2 cellular contexts compared by ENCODE assay signal in the genomic region with DNA sequence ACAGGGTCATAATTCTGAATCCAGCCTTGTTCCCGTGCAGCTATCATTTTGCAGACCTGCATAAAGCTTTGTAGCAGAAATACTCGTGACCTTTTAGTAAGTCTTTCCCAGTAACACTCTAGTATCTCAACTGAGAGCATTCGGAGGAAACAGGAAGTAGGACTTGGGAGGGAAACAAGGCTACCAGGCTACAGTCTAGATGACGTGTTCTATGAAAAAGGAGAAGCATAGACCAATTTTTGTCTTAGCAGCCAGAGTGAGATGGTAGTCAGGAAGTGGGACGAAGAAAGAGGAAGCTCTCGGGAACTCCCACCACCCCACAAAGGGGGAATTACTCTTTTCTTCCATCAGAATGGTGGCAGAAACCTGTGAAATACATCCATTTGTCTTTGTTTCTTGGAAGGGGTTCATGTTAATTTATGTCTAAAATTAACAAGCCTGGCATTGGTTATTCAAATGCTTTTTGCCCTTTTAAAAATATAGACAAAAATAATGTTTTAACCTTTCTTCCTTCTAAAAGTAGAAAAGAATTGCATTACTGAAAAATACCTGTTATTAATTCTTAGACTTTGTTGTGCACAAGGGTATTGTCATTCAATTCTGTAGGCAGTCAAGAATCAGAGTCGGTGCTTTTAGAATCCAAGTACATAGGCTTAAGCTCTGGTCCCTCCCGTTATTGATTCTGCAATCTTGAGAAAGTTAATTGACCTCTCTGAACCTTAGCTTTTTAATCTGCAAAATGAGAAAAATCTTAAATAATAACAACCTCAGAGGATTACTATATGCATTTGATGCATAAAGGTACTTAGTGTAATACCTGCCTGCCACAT.
A peak's percentile ranks its signal among the peaks of the same experiment; 100 is the strongest.
TF ChIP-seq lines count a peak whose summit lies in the region.

No MANE protein-coding gene starts in this region.

TF ChIP-seq in GM12891, 5 proteins besides CTCF, POLR2A, EP300 and RAD21:
- TF ChIP-seq SPI1 (IDR thresholded peaks at IDR 0.05; ENCODE audit: low read depth, low read length) (peak; percentile 84), TAF1 (IDR thresholded peaks at IDR 0.05; ENCODE audit: low read depth, low read length) (no peak)
TF ChIP-seq in GM12891: peak in this region for 1.

TF ChIP-seq in endothelial cell of umbilical vein, 7 proteins besides CTCF, POLR2A, EP300 and RAD21:
- TF ChIP-seq JUN (IDR thresholded peaks at IDR 0.05; ENCODE audit: borderline replicate concordance, insufficient read depth, insufficient read length, low read depth) (no peak), MYC (IDR thresholded peaks at IDR 0.05; ENCODE audit: low read depth, low read length) (no peak), EZH2 (IDR thresholded peaks at IDR 0.05; ENCODE audit: borderline replicate concordance, low read depth, low read length, severe bottlenecking) (no peak), FOS (IDR thresholded peaks at IDR 0.05; ENCODE audit: borderline replicate concordance, insufficient read depth, low read length) (peak; percentile 8), GATA2 (IDR thresholded peaks at IDR 0.05; ENCODE audit: insufficient read depth, insufficient read length, low read depth, low read length) (no peak)
- TF ChIP-seq, protein P1, sequence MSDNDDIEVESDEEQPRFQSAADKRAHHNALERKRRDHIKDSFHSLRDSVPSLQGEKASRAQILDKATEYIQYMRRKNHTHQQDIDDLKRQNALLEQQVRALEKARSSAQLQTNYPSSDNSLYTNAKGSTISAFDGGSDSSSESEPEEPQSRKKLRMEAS (IDR thresholded peaks at IDR 0.05; ENCODE audit: insufficient read depth, insufficient read length), result no peak
TF ChIP-seq in endothelial cell of umbilical vein: peak in this region for 1.
